14 cellular contexts compared by ENCODE assay signal in the genomic region with DNA sequence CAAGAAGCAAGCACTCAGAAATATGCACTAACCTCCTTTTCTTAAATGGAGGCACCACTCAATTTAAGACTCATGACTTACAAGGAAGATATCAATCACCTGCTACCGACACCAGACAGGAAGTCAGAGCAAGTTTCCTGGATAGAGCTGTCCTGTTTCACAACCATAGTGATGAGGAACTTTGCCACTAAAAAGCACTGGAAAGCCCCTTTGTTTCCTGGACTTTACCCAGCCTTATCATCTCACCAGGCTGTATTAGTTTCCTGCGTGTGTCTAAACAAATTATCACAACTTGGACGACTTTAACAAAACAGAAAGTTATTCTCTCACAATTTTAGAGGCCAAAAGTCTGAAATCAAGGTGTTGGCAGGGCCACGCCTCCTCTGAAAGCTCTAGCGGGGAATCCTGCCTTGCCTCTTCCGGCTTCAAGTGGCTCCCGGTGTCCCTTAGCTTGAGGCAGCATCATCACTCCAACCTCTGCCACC.
DNase-seq lines count a peak whose midpoint lies in the region; ATAC-seq, FAIRE-seq and TF ChIP-seq lines count a peak whose summit lies in the region.
"Had no signal": no experiment of that assay in that cellular context is flagged by ENCODE, and none has a peak within 500 bp of the region (broad histone marks: within the 10 kb centered on the region; RNA-seq: fewer than 3 reads in every experiment).

No MANE protein-coding gene starts in this region.

- H3K27ac Mint-ChIP-seq in T-helper 2 cell treated with Interferon-gamma antibody and Interleukin-4, amounts not matched to agents 5 μg/mL and 100 μg/mL, for 36 hours = peak overlapping the region; percentile 46
- H3K27ac Mint-ChIP-seq: activated CD8-positive, alpha-beta memory T cell treated with anti-CD3 and anti-CD28 coated beads, Interleukin-2, amount 10 ng/mL, durations not matched to agents 7 days and 5 days had no signal

- H3K9me3 ChIP-seq in keratinocyte (ENCODE audit: control insufficient read depth, low read depth, low read length) (no peaks in the 10 kb centered on the region), heart right ventricle (peaks cover 0 to 3% (median 0%) of the 10 kb centered on the region in 11 donors)
- H3K9me3 ChIP-seq: lower lobe of right lung, suprapubic skin had no signal

- dilution Hi-C loops in keratinocyte (cut with MboI; ENCODE audit: extremely low pct_ligation_motif_present, low sequenced_read_pairs) = no loop called here

- peak overlapping the region; percentile 4 for H3K4me3 Mint-ChIP-seq in T-helper 2 cell treated with Interferon-gamma antibody and Interleukin-4, amounts not matched to agents 5 μg/mL and 100 μg/mL, for 36 hours
- H3K4me3 Mint-ChIP-seq: activated CD8-positive, alpha-beta memory T cell treated with anti-CD3 and anti-CD28 coated beads, Interleukin-2, amount 10 ng/mL, durations not matched to agents 7 days and 5 days had no signal

- FAIRE-seq in keratinocyte (lab: Jason Lieb, UNC) = no peak

- TF ChIP-seq CTCF in GM06990 (IDR thresholded peaks at IDR 0.05; ENCODE audit: insufficient read depth, low read length, poor library complexity, severe bottlenecking) = no peak
- no peak for TF ChIP-seq CTCF in keratinocyte (optimal IDR thresholded peaks at IDR 0.05 in 1 of 3, IDR thresholded peaks at IDR 0.05 in 1 of 3, conservative IDR thresholded peaks at IDR 0.05 in 1 of 3; ENCODE audit: extremely low read depth in 1 of 3, insufficient read depth in 2 of 3, low read length in 3 of 3)
- no peak for TF ChIP-seq CTCF in heart right ventricle (IDR thresholded peaks at IDR 0.05)

- peak; percentile 48 for ATAC-seq in HG02763 (IDR thresholded peaks at IDR 0.05; ENCODE audit: unreplicated experiment)
- ATAC-seq in heart right ventricle = no peak
- ATAC-seq: activated CD8-positive, alpha-beta memory T cell treated with anti-CD3 and anti-CD28 coated beads, Interleukin-2, amount 10 ng/mL, durations not matched to agents 7 days and 5 days; lower lobe of right lung had no signal

- WGBS in heart right ventricle, 2 donors = 60 to 68% methylated on average over 7 of the region's 7 CpGs

- peaks cover 6% of the 10 kb centered on the region for H3K9me3 Mint-ChIP-seq in T-helper 2 cell treated with Interferon-gamma antibody and Interleukin-4, amounts not matched to agents 5 μg/mL and 100 μg/mL, for 36 hours

- peak overlapping the region; percentile 52 for H2AFZ ChIP-seq in keratinocyte (ENCODE audit: control insufficient read depth, low read length)

- H3K9ac ChIP-seq in keratinocyte (ENCODE audit: control insufficient read depth, extremely low read depth, insufficient read depth, low read length) = no peak overlapping the region

- intact Hi-C loops in heart right ventricle (cut with DNase I) = no loop called here

- no peaks in the 10 kb centered on the region for H3K9me1 ChIP-seq in keratinocyte (ENCODE audit: control insufficient read depth, extremely low read depth, insufficient read depth, low read length)

- H3K36me3 Mint-ChIP-seq in T-helper 2 cell treated with Interferon-gamma antibody and Interleukin-4, amounts not matched to agents 5 μg/mL and 100 μg/mL, for 36 hours (ENCODE audit: low read depth) = no peaks in the 10 kb centered on the region

- H3K27me3 ChIP-seq in GM06990 (replicated peaks; ENCODE audit: control insufficient read depth, insufficient read depth, low read length) = no peaks in the 10 kb centered on the region
- no peaks in the 10 kb centered on the region for H3K27me3 ChIP-seq in keratinocyte (ENCODE audit: control insufficient read depth, extremely low read depth, insufficient read depth, low read length)
- no peaks in the 10 kb centered on the region for H3K27me3 ChIP-seq in heart right ventricle
- H3K27me3 ChIP-seq: suprapubic skin had no signal

- peaks cover 12% of the 10 kb centered on the region for H3K4me1 Mint-ChIP-seq in T-helper 2 cell treated with Interferon-gamma antibody and Interleukin-4, amounts not matched to agents 5 μg/mL and 100 μg/mL, for 36 hours (ENCODE audit: low read depth)

- DNase-seq in GM06990 (ENCODE audit: extremely low read depth, insufficient read length) = peak; percentile 3
- DNase-seq in T-helper 2 cell treated with Interferon-gamma antibody and Interleukin-4, amounts not matched to agents 5 μg/mL and 100 μg/mL, for 36 hours (ENCODE audit: low spot score) = peak; percentile 10
- DNase-seq in keratinocyte (ENCODE audit: low read depth, low spot score) = no peak
- no peak for DNase-seq in NCI-H510A treated with DMSO at 0.1 percent for 48 hours (lab: John Stamatoyannopoulos, UW)
- no peak for DNase-seq in heart right ventricle
- DNase-seq in glomerular visceral epithelial cell (ENCODE audit: extremely low spot score) = no peak
- no peak for DNase-seq in NCI-H524 (lab: John Stamatoyannopoulos, UW)
- DNase-seq: activated CD8-positive, alpha-beta memory T cell treated with anti-CD3 and anti-CD28 coated beads, Interleukin-2, amount 10 ng/mL, durations not matched to agents 7 days and 5 days; DND-41; effector memory CD4-positive, alpha-beta T cell; lower lobe of right lung; PC-9 had no signal

- no peak overlapping the region for H3K4me2 ChIP-seq in keratinocyte (ENCODE audit: control insufficient read depth, extremely low read depth, insufficient read depth, low read depth, low read length)
- H3K4me2 ChIP-seq: PC-9 had no signal

- H3K79me2 ChIP-seq in keratinocyte (ENCODE audit: control insufficient read depth, insufficient read depth, low read length) = no peaks in the 10 kb centered on the region

- H3K27me3 Mint-ChIP-seq in T-helper 2 cell treated with Interferon-gamma antibody and Interleukin-4, amounts not matched to agents 5 μg/mL and 100 μg/mL, for 36 hours (ENCODE audit: low read depth) = no peaks in the 10 kb centered on the region
- H3K27me3 Mint-ChIP-seq: activated CD8-positive, alpha-beta memory T cell treated with anti-CD3 and anti-CD28 coated beads, Interleukin-2, amount 10 ng/mL, durations not matched to agents 7 days and 5 days had no signal

- H3K36me3 ChIP-seq in GM06990 (ENCODE audit: control insufficient read depth, insufficient read depth, low read length) (no peaks in the 10 kb centered on the region), keratinocyte (ENCODE audit: control insufficient read depth in 2 of 2, extremely low read depth in 1 of 2, insufficient read depth in 2 of 2, low read length in 2 of 2) (no peaks in the 10 kb centered on the region), heart right ventricle (no peaks in the 10 kb centered on the region)
- H3K36me3 ChIP-seq: lower lobe of right lung, suprapubic skin had no signal

- H3K27ac ChIP-seq in keratinocyte (ENCODE audit: control insufficient read depth, insufficient read depth, low read length) = no peak overlapping the region
- H3K27ac ChIP-seq in heart right ventricle = no peak overlapping the region
- H3K27ac ChIP-seq: lower lobe of right lung, PC-9, suprapubic skin had no signal

- H4K20me1 ChIP-seq in keratinocyte (ENCODE audit: control insufficient read depth, extremely low read depth, insufficient read depth, low read length) = no peaks in the 10 kb centered on the region

- no peaks in the 10 kb centered on the region for H3K4me1 ChIP-seq in keratinocyte (ENCODE audit: control insufficient read depth, extremely low read depth, insufficient read depth, low read length)
- H3K4me1 ChIP-seq in heart right ventricle = peaks cover 0 to 7% (median 0%) of the 10 kb centered on the region in 9 donors
- H3K4me1 ChIP-seq: suprapubic skin had no signal

- no peak overlapping the region for H3K4me3 ChIP-seq in GM06990 (replicated peaks; ENCODE audit: low read depth, low read length)
- H3K4me3 ChIP-seq in keratinocyte (ENCODE audit: control insufficient read depth in 2 of 3, extremely low read depth in 1 of 3, insufficient read depth in 2 of 3, low read depth in 1 of 3, low read length in 3 of 3) = no peak overlapping the region
- H3K4me3 ChIP-seq in heart right ventricle = no peak overlapping the region
- H3K4me3 ChIP-seq: lower lobe of right lung, PC-9, suprapubic skin had no signal

Comparison
In these comparisons a context has a peak if more than half of its experiments do, and no peak if none do; other contexts are left out.
1. DNase-seq: peak in GM06990 (single experiment) and T-helper 2 cell treated with Interferon-gamma antibody and Interleukin-4, amounts not matched to agents 5 μg/mL and 100 μg/mL, for 36 hours (single experiment); none in keratinocyte (single experiment), NCI-H510A treated with DMSO at 0.1 percent for 48 hours (single experiment), heart right ventricle (0 of 2), glomerular visceral epithelial cell (single experiment) and NCI-H524 (0 of 2).